ENCODE assay signal across 8 cellular contexts in genomic region chrX:154136627-154137161, GRCh38. TPM values are rescaled to one million over a fixed set of nuclear protein-coding genes. Genes with fewer than 3 reads are reported as not detected.
DNase-seq lines count a peak whose midpoint lies in the region; ATAC-seq and TF ChIP-seq lines count a peak whose summit lies in the region.

No MANE protein-coding gene starts in this region.

- H3K36me3 ChIP-seq in uterus, result no peaks in the 10 kb centered on the region

- DNase-seq in Caki2 (ENCODE audit: low read depth) (peak; percentile 26), HUDEP-2 (lab: John Stamatoyannopoulos, UW; ENCODE audit: unreplicated experiment in 76 of 76) (peak in 41 of 76 experiments; percentile 0 to 43 (median 19)), SK-N-DZ (ENCODE audit: low spot score) (peak; percentile 57), left cardiac atrium (peak; percentile 78), retina (peak; percentile 91), uterus (peak; percentile 71 to 77)
- peak; percentile 70 for DNase-seq in activated naive CD4-positive, alpha-beta T cell treated with anti-CD3 and anti-CD28 coated beads, Interleukin-2, amount 50 U/mL, for 16 hours

- TF ChIP-seq POLR2A in uterus (IDR thresholded peaks at IDR 0.05), result no peak

- intact Hi-C loops in left cardiac atrium (cut with DNase I) (no loop called here), uterus (cut with DNase I; ENCODE audit: low total_unique reads) (no loop called here)

- H3K27me3 ChIP-seq in uterus, result no peaks in the 10 kb centered on the region

- H3K4me3 ChIP-seq in uterus, result peak overlapping the region; percentile 20 to 28

- peak overlapping the region; percentile 64 to 71 for H3K27ac ChIP-seq in uterus

- peak; percentile 62 to 82 (median 74) for TF ChIP-seq CTCF in uterus (IDR thresholded peaks at IDR 0.05)

- H3K4me1 ChIP-seq in uterus, result no peaks in the 10 kb centered on the region

- ATAC-seq in left cardiac atrium (peak; percentile 86 to 96), GM21529 (IDR thresholded peaks at IDR 0.05; ENCODE audit: unreplicated experiment) (no peak)

- in situ Hi-C loops in Caki2 (cut with HindIII; ENCODE audit: low pct_unique_long_range_greater_than_20kb, low sequenced_read_pairs), result no loop called here

- no peaks in the 10 kb centered on the region for H3K9me3 ChIP-seq in uterus

RNA-seq across cellular contexts. Expression of gene OPN1LW, which starts 7.3 kb away (rescaled TPM):
- total RNA-seq in Caki2 (2014; rRNA removed; shearing (Covaris generic); ENCODE audit: low replicate concordance), result not detected in 2 replicates
- polyA plus RNA-seq in SK-N-DZ (2014; cell fraction: cytosol; rRNA removed), result not detected in 2 replicates
- polyA plus RNA-seq in SK-N-DZ (2014; cell fraction: nucleus; rRNA removed), result not detected in 2 replicates
- total RNA-seq in left cardiac atrium (not detected), uterus (not detected)

RNA-seq across cellular contexts. Expression of gene MECP2, which starts 39.2 kb away (rescaled TPM):
- 20.9 and 26.7 TPM in 2 replicates for total RNA-seq in Caki2 (2014; rRNA removed; shearing (Covaris generic); ENCODE audit: low replicate concordance)
- 17.5 and 26.9 TPM in 2 replicates for polyA plus RNA-seq in SK-N-DZ (2014; cell fraction: cytosol; rRNA removed)
- 23.3 and 27.8 TPM in 2 replicates for polyA plus RNA-seq in SK-N-DZ (2014; cell fraction: nucleus; rRNA removed)
- total RNA-seq in left cardiac atrium, result 10 to 100 TPM; 35.4 to 42.4 TPM
- 100 to 1,000 TPM in 1 of 4 donors, 10 to 100 TPM in 3; 29.7 to 106 (median 50.6) TPM for total RNA-seq in uterus

RNA-seq across cellular contexts. Expression of gene OPN1MW, which starts 45.7 kb away (rescaled TPM):
- not detected in 2 replicates for total RNA-seq in Caki2 (2014; rRNA removed; shearing (Covaris generic); ENCODE audit: low replicate concordance)
- not detected in 2 replicates for polyA plus RNA-seq in SK-N-DZ (2014; cell fraction: cytosol; rRNA removed)
- polyA plus RNA-seq in SK-N-DZ (2014; cell fraction: nucleus; rRNA removed), result not detected in 2 replicates
- total RNA-seq in left cardiac atrium (not detected), uterus (not detected)

Comparison
In these comparisons a context has a peak if more than half of its experiments do, and no peak if none do; other contexts are left out.
1. DNase-seq: peak in every context shown above with its lines; median percentile 91 in retina; 78 in left cardiac atrium; 74 in uterus; 70 in activated naive CD4-positive, alpha-beta T cell treated with anti-CD3 and anti-CD28 coated beads, Interleukin-2, amount 50 U/mL, for 16 hours; 57 in SK-N-DZ; 26 in Caki2; 19 in HUDEP-2.